Comparison of ENCODE assay signal across 13 cellular contexts in genomic region chr1:60904079-60904852, GRCh38.
DNase-seq lines count a peak whose midpoint lies in the region; ATAC-seq and TF ChIP-seq lines count a peak whose summit lies in the region.
"Had no signal": no experiment of that assay in that cellular context is flagged by ENCODE, and none has a peak within 500 bp of the region (broad histone marks: within the 10 kb centered on the region; RNA-seq: fewer than 3 reads in every experiment).

No MANE protein-coding gene starts in this region.

- no peak overlapping the region for H3K4me3 Mint-ChIP-seq in activated naive CD4-positive, alpha-beta T cell treated with anti-CD3 and anti-CD28 coated beads for 36 hours
- H3K4me3 Mint-ChIP-seq: stimulated activated memory B cell treated with anti-CD40 and anti-IgM and Interleukin-4, amounts not matched to agents 10 μg/mL and 1 μg/mL and 100 μg/mL, for 72 hours had no signal

- H3K27me3 Mint-ChIP-seq in activated naive CD4-positive, alpha-beta T cell treated with anti-CD3 and anti-CD28 coated beads for 36 hours (ENCODE audit: low read depth) = no peaks in the 10 kb centered on the region
- H3K27me3 Mint-ChIP-seq: stimulated activated memory B cell treated with anti-CD40 and anti-IgM and Interleukin-4, amounts not matched to agents 10 μg/mL and 1 μg/mL and 100 μg/mL, for 72 hours had no signal

- H3K27ac ChIP-seq in ascending aorta (peak overlapping the region; percentile 86 to 90), esophagus squamous epithelium (peak overlapping the region in 1 of 4 donors; percentile 22), left lung (no peak overlapping the region)
- H3K27ac ChIP-seq: spleen had no signal

- H3K4me3 ChIP-seq in ascending aorta (peak overlapping the region in 1 of 2 donors; percentile 29), esophagus squamous epithelium (no peak overlapping the region), left lung (no peak overlapping the region)
- H3K4me3 ChIP-seq: spleen had no signal

- peaks cover 11 to 23% of the 10 kb centered on the region in 2 donors for H3K4me1 ChIP-seq in ascending aorta
- peaks cover 0 to 17% (median 4%) of the 10 kb centered on the region in 3 donors for H3K4me1 ChIP-seq in esophagus squamous epithelium
- H3K4me1 ChIP-seq in left lung = no peaks in the 10 kb centered on the region
- H3K4me1 ChIP-seq: spleen had no signal

- TF ChIP-seq CTCF in ascending aorta (IDR thresholded peaks at IDR 0.05) (no peak), esophagus squamous epithelium (IDR thresholded peaks at IDR 0.05) (no peak), left lung (IDR thresholded peaks at IDR 0.05) (no peak)

- H3K27ac Mint-ChIP-seq in activated naive CD4-positive, alpha-beta T cell treated with anti-CD3 and anti-CD28 coated beads for 36 hours = no peak overlapping the region
- H3K27ac Mint-ChIP-seq: stimulated activated memory B cell treated with anti-CD40 and anti-IgM and Interleukin-4, amounts not matched to agents 10 μg/mL and 1 μg/mL and 100 μg/mL, for 72 hours had no signal

- H3K9me3 ChIP-seq in ascending aorta = no peaks in the 10 kb centered on the region
- no peaks in the 10 kb centered on the region for H3K9me3 ChIP-seq in esophagus squamous epithelium
- no peaks in the 10 kb centered on the region for H3K9me3 ChIP-seq in left lung
- H3K9me3 ChIP-seq: spleen had no signal

- ATAC-seq in sciatic nerve = peak; percentile 76
- no peak for ATAC-seq in GM18858 (IDR thresholded peaks at IDR 0.05; ENCODE audit: unreplicated experiment)
- no peak for ATAC-seq in left lung
- ATAC-seq: left lobe of liver; stimulated activated memory B cell treated with anti-CD40 and anti-IgM and Interleukin-4, amounts not matched to agents 10 μg/mL and 1 μg/mL and 100 μg/mL, for 72 hours had no signal

- no peak for TF ChIP-seq POLR2A in esophagus squamous epithelium (IDR thresholded peaks at IDR 0.05)

- H3K9me3 Mint-ChIP-seq in activated naive CD4-positive, alpha-beta T cell treated with anti-CD3 and anti-CD28 coated beads for 36 hours = no peaks in the 10 kb centered on the region
- H3K9me3 Mint-ChIP-seq: stimulated activated memory B cell treated with anti-CD40 and anti-IgM and Interleukin-4, amounts not matched to agents 10 μg/mL and 1 μg/mL and 100 μg/mL, for 72 hours had no signal

- 15 to 24% methylated on average over 3 to 4 of the region's 4 CpGs for WGBS in esophagus squamous epithelium, 2 donors

- no peaks in the 10 kb centered on the region for H3K36me3 Mint-ChIP-seq in activated naive CD4-positive, alpha-beta T cell treated with anti-CD3 and anti-CD28 coated beads for 36 hours (ENCODE audit: low read depth)
- H3K36me3 Mint-ChIP-seq: stimulated activated memory B cell treated with anti-CD40 and anti-IgM and Interleukin-4, amounts not matched to agents 10 μg/mL and 1 μg/mL and 100 μg/mL, for 72 hours had no signal

- CTCF ChIA-PET in activated naive CD4-positive, alpha-beta T cell treated with anti-CD3 and anti-CD28 coated beads for 36 hours (lab: Charles Lee) = no interaction called here

- H3K27me3 ChIP-seq in ascending aorta = no peaks in the 10 kb centered on the region
- H3K27me3 ChIP-seq in esophagus squamous epithelium = no peaks in the 10 kb centered on the region
- no peaks in the 10 kb centered on the region for H3K27me3 ChIP-seq in left lung
- H3K27me3 ChIP-seq: spleen had no signal

- H3K36me3 ChIP-seq in ascending aorta (no peaks in the 10 kb centered on the region), esophagus squamous epithelium (no peaks in the 10 kb centered on the region), left lung (no peaks in the 10 kb centered on the region)
- H3K36me3 ChIP-seq: spleen had no signal

- intact Hi-C loops in ascending aorta (cut with DNase I) (no loop called here), cardiac septum (cut with DNase I) (loop anchor here (5.0 kb wide), 1 partner anchor 138 kb away; no protein-coding TSS in a partner anchor), sciatic nerve (cut with DNase I) (no loop called here), esophagus squamous epithelium (cut with DNase I) (no loop called here), left lung (cut with DNase I) (no loop called here)
- intact Hi-C loops in activated naive CD4-positive, alpha-beta T cell treated with anti-CD3 and anti-CD28 coated beads for 36 hours (cut with micrococcal nuclease) = no loop called here

- H3K4me1 Mint-ChIP-seq in activated naive CD4-positive, alpha-beta T cell treated with anti-CD3 and anti-CD28 coated beads for 36 hours (ENCODE audit: low read depth) = no peaks in the 10 kb centered on the region
- H3K4me1 Mint-ChIP-seq: stimulated activated memory B cell treated with anti-CD40 and anti-IgM and Interleukin-4, amounts not matched to agents 10 μg/mL and 1 μg/mL and 100 μg/mL, for 72 hours had no signal

- DNase-seq in GM04504 (ENCODE audit: low read depth) (peak; percentile 17), ascending aorta (ENCODE audit: low spot score in 2 of 2) (peak; percentile 57 to 86), cardiac septum (ENCODE audit: low spot score) (peak; percentile 84), sciatic nerve (ENCODE audit: low spot score) (no peak), esophagus squamous epithelium (lab: John Stamatoyannopoulos, UW) (no peak), left lung (no peak)
- no peak for DNase-seq in activated naive CD4-positive, alpha-beta T cell treated with anti-CD3 and anti-CD28 coated beads for 36 hours
- DNase-seq: H7, T-helper 1 cell had no signal

Comparison
In these comparisons a context has a peak if more than half of its experiments do, and no peak if none do; other contexts are left out.
1. DNase-seq: peak in GM04504 (single experiment), ascending aorta (2 of 2) and cardiac septum (single experiment); none in sciatic nerve (single experiment), activated naive CD4-positive, alpha-beta T cell treated with anti-CD3 and anti-CD28 coated beads for 36 hours (single experiment), esophagus squamous epithelium (single experiment) and left lung (0 of 2).
2. H3K27ac ChIP-seq: peak in ascending aorta (2 of 2); none in left lung (0 of 2).